14 cellular contexts compared by ENCODE assay signal in the genomic region with DNA sequence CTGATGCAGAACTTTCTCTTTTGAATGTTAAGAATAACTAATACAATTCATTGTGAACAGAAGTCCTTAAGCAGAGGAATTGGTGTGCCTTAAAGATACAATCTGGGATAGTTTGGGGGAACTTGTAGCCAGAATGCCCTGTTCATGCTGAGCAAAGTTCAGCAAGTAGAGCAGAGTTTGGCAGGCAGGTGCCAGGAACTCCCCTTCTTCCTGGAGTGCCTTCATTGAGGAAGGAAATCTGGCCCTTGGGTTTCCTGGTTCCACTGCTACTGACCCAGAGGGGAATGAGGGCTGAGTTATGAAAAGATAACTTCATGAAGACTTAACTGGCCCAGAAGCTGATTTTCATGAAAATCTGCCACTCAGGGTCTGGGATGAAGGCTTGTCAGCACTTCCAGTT. TPM values are rescaled to one million over a fixed set of nuclear protein-coding genes. Genes with fewer than 3 reads are reported as not detected.
DNase-seq lines count a peak whose midpoint lies in the region; ATAC-seq, FAIRE-seq and TF ChIP-seq lines count a peak whose summit lies in the region.
"Not testable (repeated sequence)": the region's sequence is repeated elsewhere in the genome, so short reads cannot be mapped to it uniquely, and the experiment has no call there.
"Had no signal": no experiment of that assay in that cellular context is flagged by ENCODE, and none has a peak within 500 bp of the region (broad histone marks: within the 10 kb centered on the region; RNA-seq: fewer than 3 reads in every experiment).

No MANE protein-coding gene starts in this region.

- TSS peak; percentile 28 for BruUV-seq in HepG2 (replicated peaks; lab: Mats Ljungman, UMichigan)

- not testable (repeated sequence) for H3K27me3 ChIP-seq in body of pancreas; hepatocyte; HepG2 (ENCODE audit: control insufficient read depth in 1 of 2, insufficient read depth in 2 of 2, low read length in 2 of 2)

- not testable (repeated sequence) for H3K9me2 ChIP-seq in hepatocyte (replicated peaks; ENCODE audit: insufficient read depth)

- H3K4me2 ChIP-seq in hepatocyte; HepG2 (ENCODE audit: low read depth, low read length): not testable (repeated sequence)

- not testable (repeated sequence) for TF ChIP-seq RAD21 in HepG2 (CRISPR knock-in tag; IDR thresholded peaks at IDR 0.05)

- not testable (repeated sequence) for H2AFZ ChIP-seq in hepatocyte; HepG2 (ENCODE audit: low read length)

- intact Hi-C loops in body of pancreas (cut with DNase I); left colon (cut with DNase I, micrococcal nuclease); HepG2 (cut with micrococcal nuclease; ENCODE audit: unreplicated experiment); mucosa of descending colon (cut with DNase I, micrococcal nuclease): not testable (repeated sequence)

- H3K27ac ChIP-seq in body of pancreas (peak overlapping the region in 1 of 4 donors; percentile 25), hepatocyte (peak overlapping the region; percentile 71)
- H3K27ac ChIP-seq in HepG2 (ENCODE audit: extremely low read length, insufficient read depth, low read length) = not testable (repeated sequence)

- H3K4me3 ChIP-seq in body of pancreas; hepatocyte; HepG2 (replicated peaks in 1 of 3; ENCODE audit: insufficient read depth in 1 of 3, low read depth in 2 of 3, low read length in 3 of 3); mucosa of descending colon: not testable (repeated sequence)

- not testable (repeated sequence) for H3K36me3 ChIP-seq in body of pancreas (replicated peaks in 1 of 2; ENCODE audit: insufficient read depth in 1 of 2, low read depth in 2 of 2); hepatocyte (replicated peaks; ENCODE audit: insufficient read depth, low read depth); HepG2 (replicated peaks in 1 of 2; ENCODE audit: control insufficient read depth in 1 of 2, insufficient read depth in 2 of 2, low read length in 2 of 2); mucosa of descending colon (ENCODE audit: low read depth)

- not testable (repeated sequence) for DNase-seq in body of pancreas; hepatocyte (ENCODE audit: low spot score); left colon; HepG2 (ENCODE audit: low spot score); mucosa of descending colon

- CTCF ChIA-PET in HepG2 (lab: Yijun Ruan, JAX; ENCODE audit: low intra/inter-chr PET ratio, low total read pairs) = not testable (repeated sequence)

- TF ChIP-seq POLR2A in body of pancreas (IDR thresholded peaks at IDR 0.05); HepG2 (IDR thresholded peaks at IDR 0.05; ENCODE audit: insufficient read depth in 1 of 2, low read depth in 2 of 2, low read length in 2 of 2): not testable (repeated sequence)

- peak; percentile 8 for FAIRE-seq in HepG2 (lab: Jason Lieb, UNC)

- TF ChIP-seq EP300 in HepG2 (IDR thresholded peaks at IDR 0.05; ENCODE audit: low read depth in 2 of 2, low read length in 2 of 2); HepG2 (CRISPR knock-in tag; IDR thresholded peaks at IDR 0.05; ENCODE audit: borderline replicate concordance): not testable (repeated sequence)

- not testable (repeated sequence) for H3K79me2 ChIP-seq in hepatocyte; HepG2 (ENCODE audit: insufficient read depth, low read length)

- POLR2A ChIA-PET in HepG2 (lab: Yijun Ruan, JAX) = not testable (repeated sequence)

- not testable (repeated sequence) for H3K9ac ChIP-seq in HepG2 (ENCODE audit: insufficient read depth, low read depth, low read length)

- TF ChIP-seq CTCF in body of pancreas (IDR thresholded peaks at IDR 0.05); hepatocyte (IDR thresholded peaks at IDR 0.05; ENCODE audit: poor library complexity); HepG2 (CRISPR knock-in tag; IDR thresholded peaks at IDR 0.05); mucosa of descending colon (IDR thresholded peaks at IDR 0.05): not testable (repeated sequence)

- in situ Hi-C loops in HepG2 (cut with HindIII; ENCODE audit: extremely low pct_ligation_motif_present, low pct_unique_long_range_greater_than_20kb) = not testable (repeated sequence)

- ATAC-seq in body of pancreas (peak; percentile 43), left colon (peak; percentile 58), mucosa of descending colon (peak; percentile 54)
- not testable (repeated sequence) for ATAC-seq in HepG2

- not testable (repeated sequence) for H3K9me3 ChIP-seq in body of pancreas; hepatocyte (ENCODE audit: low read depth); HepG2 (ENCODE audit: low read length); mucosa of descending colon

- H4K20me1 ChIP-seq in hepatocyte (ENCODE audit: insufficient read depth, poor library complexity, severe bottlenecking); HepG2 (ENCODE audit: insufficient read depth, low read length): not testable (repeated sequence)

- H3K4me1 ChIP-seq in body of pancreas (peaks cover 12% of the 10 kb centered on the region), hepatocyte (ENCODE audit: insufficient read depth) (peaks cover 16% of the 10 kb centered on the region), HepG2 (ENCODE audit: insufficient read depth, low read length) (peaks cover 17% of the 10 kb centered on the region)
- H3K4me1 ChIP-seq in mucosa of descending colon (ENCODE audit: low read depth) = not testable (repeated sequence)

RNA-seq across cellular contexts. Expression of a gene that starts 40.4 kb away (rescaled TPM):
- under 1 TPM; under 0.01 to 0.26 TPM for total RNA-seq in body of pancreas
- total RNA-seq in hepatocyte = 34.2 and 37.4 TPM in 2 replicates
- 21.4 and 25.8 TPM in 2 replicates for polyA plus RNA-seq in hepatocyte
- total RNA-seq in left colon = 10 to 100 TPM in 1 of 2 donors, 1 to 10 TPM in 1; 3.9 to 30.4 TPM
- total RNA-seq in HepG2 (2016; rRNA removed; fragmentation: Illumina TruSeq; extraction: Trizol) = not detected in 2 replicates
- total RNA-seq in HepG2 (2016; cell fraction: cytosol; rRNA removed; fragmentation: Illumina TruSeq; extraction: Trizol; ENCODE audit: low read depth) = not detected in 2 replicates
- total RNA-seq in HepG2 (2016; cell fraction: insoluble cytoplasmic fraction; rRNA removed; fragmentation: Illumina TruSeq; extraction: Trizol) = not detected in 2 replicates
- total RNA-seq in HepG2 (2016; cell fraction: membrane; rRNA removed; fragmentation: Illumina TruSeq; extraction: Trizol) = not detected in 2 replicates
- not detected in 2 replicates for total RNA-seq in HepG2 (2016; cell fraction: nucleus; rRNA removed; fragmentation: Illumina TruSeq; extraction: Trizol)
- 0.08 and 0.27 TPM in 2 replicates for polyA plus RNA-seq in HepG2 (2011; rRNA removed)
- 0.04 and 0.06 TPM in 2 replicates for polyA plus RNA-seq in HepG2 (2011; cell fraction: cytosol; rRNA removed)
- 1.3 and 1.5 TPM in 2 replicates for polyA plus RNA-seq in HepG2 (2011; cell fraction: nucleus; rRNA removed)
- 0.09 and 0.39 TPM in 2 replicates for polyA plus RNA-seq in HepG2 (2012)
- polyA plus RNA-seq in HepG2 (2016; cell fraction: cytosol; fragmentation: Illumina TruSeq; extraction: Trizol; ENCODE audit: low read depth) = not detected in 2 replicates
- polyA plus RNA-seq in HepG2 (2016; cell fraction: insoluble cytoplasmic fraction; fragmentation: Illumina TruSeq; extraction: Trizol; ENCODE audit: low read depth) = not detected in 2 replicates
- polyA plus RNA-seq in HepG2 (2016; cell fraction: membrane; fragmentation: Illumina TruSeq; extraction: Trizol; ENCODE audit: low read depth) = not detected in 2 replicates
- polyA plus RNA-seq in HepG2 (2016; cell fraction: nucleus; fragmentation: Illumina TruSeq; extraction: Trizol; ENCODE audit: insufficient read depth, low read depth) = not detected in 2 replicates
- 0.02 and 0.16 TPM in 2 replicates for polyA minus RNA-seq in HepG2 (2011; rRNA and poly(A)+ RNA removed; ENCODE audit: low replicate concordance)
- polyA minus RNA-seq in HepG2 (2011; cell fraction: cytosol; rRNA and poly(A)+ RNA removed) = 0.09 and 0.30 TPM in 2 replicates
- polyA minus RNA-seq in HepG2 (2011; cell fraction: nucleus; rRNA and poly(A)+ RNA removed) = 0.39 and 0.62 TPM in 2 replicates
- 10 to 100 TPM in 1 of 3 donors, 1 to 10 TPM in 2; 3.1 to 40.1 (median 5.1) TPM for total RNA-seq in mucosa of descending colon
- total RNA-seq: CD4-positive, CD25-positive, alpha-beta regulatory T cell; CD8-positive, alpha-beta memory T cell; G401 had no signal
- polyA plus RNA-seq: AG04450; CD14-positive monocyte; CD4-positive, CD25-positive, alpha-beta regulatory T cell; CD8-positive, alpha-beta memory T cell; GM12878 had no signal

RNA-seq across cellular contexts. Expression of a gene that starts 40.5 kb away (rescaled TPM):
- total RNA-seq in body of pancreas (not detected), hepatocyte (13.8 and 24.6 TPM in 2 replicates), left colon (1 to 10 TPM; 1.3 to 4.9 TPM), HepG2 (2016; rRNA removed; fragmentation: Illumina TruSeq; extraction: Trizol) (not detected in 2 replicates), mucosa of descending colon (1 to 10 TPM in 2 of 3 donors, under 1 TPM in 1; 0.32 to 5.8 (median 1.2) TPM)
- polyA plus RNA-seq in hepatocyte (35.8 and 40.1 TPM in 2 replicates), HepG2 (2011; rRNA removed) (0.32 and 0.61 TPM in 2 replicates)
- not detected in 2 replicates for total RNA-seq in HepG2 (2016; cell fraction: cytosol; rRNA removed; fragmentation: Illumina TruSeq; extraction: Trizol; ENCODE audit: low read depth)
- not detected in 2 replicates for total RNA-seq in HepG2 (2016; cell fraction: insoluble cytoplasmic fraction; rRNA removed; fragmentation: Illumina TruSeq; extraction: Trizol)
- not detected in 2 replicates for total RNA-seq in HepG2 (2016; cell fraction: membrane; rRNA removed; fragmentation: Illumina TruSeq; extraction: Trizol)
- not detected in 2 replicates for total RNA-seq in HepG2 (2016; cell fraction: nucleus; rRNA removed; fragmentation: Illumina TruSeq; extraction: Trizol)
- 0.27 TPM in 2 replicates for polyA plus RNA-seq in HepG2 (2011; cell fraction: cytosol; rRNA removed)
- polyA plus RNA-seq in HepG2 (2011; cell fraction: nucleus; rRNA removed) = 0.90 and 1.2 TPM in 2 replicates
- 0.12 and 0.71 TPM in 2 replicates for polyA plus RNA-seq in HepG2 (2012)
- not detected in 2 replicates for polyA plus RNA-seq in HepG2 (2016; cell fraction: cytosol; fragmentation: Illumina TruSeq; extraction: Trizol; ENCODE audit: low read depth)
- not detected in 2 replicates for polyA plus RNA-seq in HepG2 (2016; cell fraction: insoluble cytoplasmic fraction; fragmentation: Illumina TruSeq; extraction: Trizol; ENCODE audit: low read depth)
- polyA plus RNA-seq in HepG2 (2016; cell fraction: membrane; fragmentation: Illumina TruSeq; extraction: Trizol; ENCODE audit: low read depth) = not detected in 2 replicates
- not detected in 2 replicates for polyA plus RNA-seq in HepG2 (2016; cell fraction: nucleus; fragmentation: Illumina TruSeq; extraction: Trizol; ENCODE audit: insufficient read depth, low read depth)
- 0.32 TPM in 1 of 2 replicates, not detected in the other for polyA minus RNA-seq in HepG2 (2011; rRNA and poly(A)+ RNA removed; ENCODE audit: low replicate concordance)
- not detected in 2 replicates for polyA minus RNA-seq in HepG2 (2011; cell fraction: cytosol; rRNA and poly(A)+ RNA removed)
- 0.37 TPM in 1 of 2 replicates, not detected in the other for polyA minus RNA-seq in HepG2 (2011; cell fraction: nucleus; rRNA and poly(A)+ RNA removed)
- total RNA-seq: A673; CD4-positive, alpha-beta memory T cell; CD4-positive, CD25-positive, alpha-beta regulatory T cell; CD8-positive, alpha-beta memory T cell; Daoy; G401; GM12878 had no signal
- polyA plus RNA-seq: AG04450; CD14-positive monocyte; CD4-positive, alpha-beta memory T cell; CD4-positive, CD25-positive, alpha-beta regulatory T cell; CD8-positive, alpha-beta memory T cell; GM12878 had no signal

RNA-seq across cellular contexts. Expression of a gene that starts 50.6 kb away (rescaled TPM):
- total RNA-seq in body of pancreas (10 to 100 TPM in 1 of 2 donors, 1 to 10 TPM in 1; 9.3 to 18.1 TPM), hepatocyte (112 and 116 TPM in 2 replicates), left colon (10 to 100 TPM; 13.2 to 23.3 TPM), HepG2 (2016; rRNA removed; fragmentation: Illumina TruSeq; extraction: Trizol) (59.1 and 104 TPM in 2 replicates), mucosa of descending colon (10 to 100 TPM; 11.7 to 31.1 (median 15.8) TPM)
- polyA plus RNA-seq in hepatocyte (63.0 and 81.8 TPM in 2 replicates), HepG2 (2011; rRNA removed) (73.1 and 95.3 TPM in 2 replicates)
- total RNA-seq in HepG2 (2016; cell fraction: cytosol; rRNA removed; fragmentation: Illumina TruSeq; extraction: Trizol; ENCODE audit: low read depth) = 7.1 and 7.4 TPM in 2 replicates
- total RNA-seq in HepG2 (2016; cell fraction: insoluble cytoplasmic fraction; rRNA removed; fragmentation: Illumina TruSeq; extraction: Trizol) = 59.7 and 103 TPM in 2 replicates
- 22.6 and 22.9 TPM in 2 replicates for total RNA-seq in HepG2 (2016; cell fraction: membrane; rRNA removed; fragmentation: Illumina TruSeq; extraction: Trizol)
- 46.4 and 52.3 TPM in 2 replicates for total RNA-seq in HepG2 (2016; cell fraction: nucleus; rRNA removed; fragmentation: Illumina TruSeq; extraction: Trizol)
- 78.7 and 91.6 TPM in 2 replicates for polyA plus RNA-seq in HepG2 (2011; cell fraction: cytosol; rRNA removed)
- 94.1 and 102 TPM in 2 replicates for polyA plus RNA-seq in HepG2 (2011; cell fraction: nucleus; rRNA removed)
- 74.2 and 78.2 TPM in 2 replicates for polyA plus RNA-seq in HepG2 (2012)
- 10.6 and 11.4 TPM in 2 replicates for polyA plus RNA-seq in HepG2 (2016; cell fraction: cytosol; fragmentation: Illumina TruSeq; extraction: Trizol; ENCODE audit: low read depth)
- polyA plus RNA-seq in HepG2 (2016; cell fraction: insoluble cytoplasmic fraction; fragmentation: Illumina TruSeq; extraction: Trizol; ENCODE audit: low read depth) = 128 and 136 TPM in 2 replicates
- 18.9 and 20.0 TPM in 2 replicates for polyA plus RNA-seq in HepG2 (2016; cell fraction: membrane; fragmentation: Illumina TruSeq; extraction: Trizol; ENCODE audit: low read depth)
- 92.1 and 93.6 TPM in 2 replicates for polyA plus RNA-seq in HepG2 (2016; cell fraction: nucleus; fragmentation: Illumina TruSeq; extraction: Trizol; ENCODE audit: insufficient read depth, low read depth)
- polyA minus RNA-seq in HepG2 (2011; rRNA and poly(A)+ RNA removed; ENCODE audit: low replicate concordance) = 117 and 252 TPM in 2 replicates
- polyA minus RNA-seq in HepG2 (2011; cell fraction: cytosol; rRNA and poly(A)+ RNA removed) = 46.5 and 50.3 TPM in 2 replicates
- 35.7 and 43.0 TPM in 2 replicates for polyA minus RNA-seq in HepG2 (2011; cell fraction: nucleus; rRNA and poly(A)+ RNA removed)

RNA-seq across cellular contexts. Expression of a gene that starts 56.1 kb away (rescaled TPM):
- total RNA-seq in body of pancreas = not detected
- total RNA-seq in hepatocyte = 7.5 and 10.9 TPM in 2 replicates
- polyA plus RNA-seq in hepatocyte = 6.3 and 15.2 TPM in 2 replicates
- total RNA-seq in left colon = 1 to 10 TPM in 1 of 2 donors, under 1 TPM in 1; 0.67 to 1.6 TPM
- not detected in 2 replicates for total RNA-seq in HepG2 (2016; rRNA removed; fragmentation: Illumina TruSeq; extraction: Trizol)
- not detected in 2 replicates for total RNA-seq in HepG2 (2016; cell fraction: cytosol; rRNA removed; fragmentation: Illumina TruSeq; extraction: Trizol; ENCODE audit: low read depth)
- total RNA-seq in HepG2 (2016; cell fraction: insoluble cytoplasmic fraction; rRNA removed; fragmentation: Illumina TruSeq; extraction: Trizol) = not detected in 2 replicates
- not detected in 2 replicates for total RNA-seq in HepG2 (2016; cell fraction: membrane; rRNA removed; fragmentation: Illumina TruSeq; extraction: Trizol)
- total RNA-seq in HepG2 (2016; cell fraction: nucleus; rRNA removed; fragmentation: Illumina TruSeq; extraction: Trizol) = not detected in 2 replicates
- polyA plus RNA-seq in HepG2 (2011; rRNA removed) = 0.10 TPM in 1 of 2 replicates, not detected in the other
- polyA plus RNA-seq in HepG2 (2011; cell fraction: cytosol; rRNA removed) = 0.03 and 0.07 TPM in 2 replicates
- polyA plus RNA-seq in HepG2 (2011; cell fraction: nucleus; rRNA removed) = 0.14 TPM in 1 of 2 replicates, not detected in the other
- 0.19 TPM in 1 of 2 replicates, not detected in the other for polyA plus RNA-seq in HepG2 (2012)
- polyA plus RNA-seq in HepG2 (2016; cell fraction: cytosol; fragmentation: Illumina TruSeq; extraction: Trizol; ENCODE audit: low read depth) = not detected in 2 replicates
- polyA plus RNA-seq in HepG2 (2016; cell fraction: insoluble cytoplasmic fraction; fragmentation: Illumina TruSeq; extraction: Trizol; ENCODE audit: low read depth) = not detected in 2 replicates
- polyA plus RNA-seq in HepG2 (2016; cell fraction: membrane; fragmentation: Illumina TruSeq; extraction: Trizol; ENCODE audit: low read depth) = not detected in 2 replicates
- not detected in 2 replicates for polyA plus RNA-seq in HepG2 (2016; cell fraction: nucleus; fragmentation: Illumina TruSeq; extraction: Trizol; ENCODE audit: insufficient read depth, low read depth)
- polyA minus RNA-seq in HepG2 (2011; rRNA and poly(A)+ RNA removed; ENCODE audit: low replicate concordance) = 0.14 TPM in 2 replicates
- not detected in 2 replicates for polyA minus RNA-seq in HepG2 (2011; cell fraction: cytosol; rRNA and poly(A)+ RNA removed)
- not detected in 2 replicates for polyA minus RNA-seq in HepG2 (2011; cell fraction: nucleus; rRNA and poly(A)+ RNA removed)
- total RNA-seq in mucosa of descending colon = 1 to 10 TPM in 2 of 3 donors, under 1 TPM in 1; 0.29 to 1.6 (median 1.6) TPM
- total RNA-seq: CD4-positive, CD25-positive, alpha-beta regulatory T cell; Daoy; G401 had no signal
- polyA plus RNA-seq: AG04450; CD14-positive monocyte; CD4-positive, alpha-beta memory T cell; CD4-positive, CD25-positive, alpha-beta regulatory T cell; GM12878 had no signal

RNA-seq across cellular contexts. Expression of a gene that starts 56.2 kb away (rescaled TPM):
- under 1 TPM; 0.26 to 0.66 TPM for total RNA-seq in body of pancreas
- 3.3 and 3.8 TPM in 2 replicates for total RNA-seq in hepatocyte
- 4.3 and 7.7 TPM in 2 replicates for polyA plus RNA-seq in hepatocyte
- total RNA-seq in left colon = under 1 TPM; 0.56 to 0.85 TPM
- not detected in 2 replicates for total RNA-seq in HepG2 (2016; rRNA removed; fragmentation: Illumina TruSeq; extraction: Trizol)
- not detected in 2 replicates for total RNA-seq in HepG2 (2016; cell fraction: cytosol; rRNA removed; fragmentation: Illumina TruSeq; extraction: Trizol; ENCODE audit: low read depth)
- not detected in 2 replicates for total RNA-seq in HepG2 (2016; cell fraction: insoluble cytoplasmic fraction; rRNA removed; fragmentation: Illumina TruSeq; extraction: Trizol)
- total RNA-seq in HepG2 (2016; cell fraction: membrane; rRNA removed; fragmentation: Illumina TruSeq; extraction: Trizol) = not detected in 2 replicates
- not detected in 2 replicates for total RNA-seq in HepG2 (2016; cell fraction: nucleus; rRNA removed; fragmentation: Illumina TruSeq; extraction: Trizol)
- polyA plus RNA-seq in HepG2 (2011; rRNA removed) = 0.03 TPM in 1 of 2 replicates, not detected in the other
- not detected in 2 replicates for polyA plus RNA-seq in HepG2 (2011; cell fraction: cytosol; rRNA removed)
- 0.03 TPM in 1 of 2 replicates, not detected in the other for polyA plus RNA-seq in HepG2 (2011; cell fraction: nucleus; rRNA removed)
- 0.28 and 0.65 TPM in 2 replicates for polyA plus RNA-seq in HepG2 (2012)
- polyA plus RNA-seq in HepG2 (2016; cell fraction: cytosol; fragmentation: Illumina TruSeq; extraction: Trizol; ENCODE audit: low read depth) = not detected in 2 replicates
- polyA plus RNA-seq in HepG2 (2016; cell fraction: insoluble cytoplasmic fraction; fragmentation: Illumina TruSeq; extraction: Trizol; ENCODE audit: low read depth) = 0.13 TPM in 1 of 2 replicates, not detected in the other
- polyA plus RNA-seq in HepG2 (2016; cell fraction: membrane; fragmentation: Illumina TruSeq; extraction: Trizol; ENCODE audit: low read depth) = not detected in 2 replicates
- polyA plus RNA-seq in HepG2 (2016; cell fraction: nucleus; fragmentation: Illumina TruSeq; extraction: Trizol; ENCODE audit: insufficient read depth, low read depth) = not detected in 2 replicates
- polyA minus RNA-seq in HepG2 (2011; rRNA and poly(A)+ RNA removed; ENCODE audit: low replicate concordance) = 0.47 TPM in 1 of 2 replicates, not detected in the other
- not detected in 2 replicates for polyA minus RNA-seq in HepG2 (2011; cell fraction: cytosol; rRNA and poly(A)+ RNA removed)
- polyA minus RNA-seq in HepG2 (2011; cell fraction: nucleus; rRNA and poly(A)+ RNA removed) = not detected in 2 replicates
- 1 to 10 TPM in 1 of 3 donors, under 1 TPM in 2; 0.43 to 1.7 (median 0.70) TPM for total RNA-seq in mucosa of descending colon
- total RNA-seq: CD4-positive, CD25-positive, alpha-beta regulatory T cell; G401 had no signal
- polyA plus RNA-seq: AG04450 had no signal
